1 cellular context compared by ENCODE assay signal in genomic region chr1:222712253-222713090, GRCh38.
A peak's percentile ranks its signal among the peaks of the same experiment; 100 is the strongest.
TF ChIP-seq lines count a peak whose summit lies in the region.

TSS of gene AIDA (minus strand) at chr1:222712491. CDS start at chr1:222712317, 174 bp downstream.
TSS of gene BROX (plus strand) at chr1:222712564. CDS start at chr1:222715700, 3,136 bp downstream.

TF ChIP-seq in K562, 482 proteins besides CTCF, POLR2A, EP300 and RAD21 (continued from another document):
- no peak for TF ChIP-seq ZNF407 (IDR thresholded peaks at IDR 0.05; ENCODE audit: low read depth)
- peak; percentile 89 for TF ChIP-seq ZNF644 (tag; IDR thresholded peaks at IDR 0.05; ENCODE audit: low read depth)
- TF ChIP-seq KDM2B (CRISPR knock-in tag; IDR thresholded peaks at IDR 0.05) = no peak
- TF ChIP-seq HMBOX1 (IDR thresholded peaks at IDR 0.05) = peak; percentile 7; the same call in 1 of the 2 replicates
- TF ChIP-seq KLF6 (CRISPR knock-in tag; IDR thresholded peaks at IDR 0.05; ENCODE audit: borderline replicate concordance) = peak; percentile 80; the same call in 1 of the 2 replicates
- peak; percentile 80; the same call in 1 of the 2 replicates for TF ChIP-seq ZNF311 (CRISPR knock-in tag; IDR thresholded peaks at IDR 0.05)
- TF ChIP-seq U2AF1 (optimal IDR thresholded peaks at IDR 0.05; ENCODE audit: low read depth, low read length) = no peak
- TF ChIP-seq ZC3H4 (CRISPR knock-in tag; IDR thresholded peaks at IDR 0.05; ENCODE audit: borderline replicate concordance) = no peak
- no peak for TF ChIP-seq STAT5B (CRISPR knock-in tag; IDR thresholded peaks at IDR 0.05)
- no peak for TF ChIP-seq ZNF23 (CRISPR knock-in tag; IDR thresholded peaks at IDR 0.05)
- peak; percentile 56 for TF ChIP-seq HDAC8 (tag; IDR thresholded peaks at IDR 0.05)
- TF ChIP-seq CC2D1A (IDR thresholded peaks at IDR 0.05) = no peak
- TF ChIP-seq SMAD2 (IDR thresholded peaks at IDR 0.05; ENCODE audit: low read depth, low read length) = no peak
- TF ChIP-seq DACH1 (IDR thresholded peaks at IDR 0.05; ENCODE audit: partially characterized antibody) = no peak
- TF ChIP-seq ELF2 (CRISPR knock-in tag; IDR thresholded peaks at IDR 0.05) = peak; percentile 100
- TF ChIP-seq E2F5 (CRISPR knock-in tag; IDR thresholded peaks at IDR 0.05) = no peak
- no peak for TF ChIP-seq HDAC6 (IDR thresholded peaks at IDR 0.05; ENCODE audit: low read depth, low read length)
- no peak for TF ChIP-seq TGIF2 (CRISPR knock-in tag; IDR thresholded peaks at IDR 0.05)
- TF ChIP-seq GTF2A2 (tag; IDR thresholded peaks at IDR 0.05) = no peak
- no peak for TF ChIP-seq KDM4B (IDR thresholded peaks at IDR 0.05; ENCODE audit: borderline replicate concordance in 2 of 2, low read depth in 1 of 2)
- TF ChIP-seq ZNF77 (CRISPR knock-in tag; IDR thresholded peaks at IDR 0.05) = no peak
- no peak for TF ChIP-seq ZNF444 (CRISPR knock-in tag; IDR thresholded peaks at IDR 0.05)
- TF ChIP-seq EZH2 (IDR thresholded peaks at IDR 0.05; ENCODE audit: borderline replicate concordance, low read depth, low read length) = no peak
- TF ChIP-seq HSF4 (CRISPR knock-in tag; IDR thresholded peaks at IDR 0.05; ENCODE audit: borderline replicate concordance) = peak; percentile 45; the same call in 1 of the 2 replicates
- TF ChIP-seq JUN (IDR thresholded peaks at IDR 0.05; ENCODE audit: borderline replicate concordance, low read depth, low read length) = no peak
- TF ChIP-seq JUN (CRISPR knock-in tag; IDR thresholded peaks at IDR 0.05; ENCODE audit: borderline replicate concordance) = no peak
- 0 out of 2 replicates have a peak, but pooled peaks have one; percentile 40 for TF ChIP-seq TSHZ1 (CRISPR knock-in tag; IDR thresholded peaks at IDR 0.05)
- TF ChIP-seq DMBX1 (CRISPR knock-in tag; IDR thresholded peaks at IDR 0.05; ENCODE audit: borderline replicate concordance) = peak; percentile 92
- no peak for TF ChIP-seq FOXK1 (CRISPR knock-in tag; IDR thresholded peaks at IDR 0.05; ENCODE audit: borderline replicate concordance)
- TF ChIP-seq KAT8 (IDR thresholded peaks at IDR 0.05; ENCODE audit: low read depth) = no peak
- no peak for TF ChIP-seq SOX6 (IDR thresholded peaks at IDR 0.05)
TF ChIP-seq in K562: peak in this region for 184.
